ENCODE assay signal across 7 cellular contexts in the genomic region with DNA sequence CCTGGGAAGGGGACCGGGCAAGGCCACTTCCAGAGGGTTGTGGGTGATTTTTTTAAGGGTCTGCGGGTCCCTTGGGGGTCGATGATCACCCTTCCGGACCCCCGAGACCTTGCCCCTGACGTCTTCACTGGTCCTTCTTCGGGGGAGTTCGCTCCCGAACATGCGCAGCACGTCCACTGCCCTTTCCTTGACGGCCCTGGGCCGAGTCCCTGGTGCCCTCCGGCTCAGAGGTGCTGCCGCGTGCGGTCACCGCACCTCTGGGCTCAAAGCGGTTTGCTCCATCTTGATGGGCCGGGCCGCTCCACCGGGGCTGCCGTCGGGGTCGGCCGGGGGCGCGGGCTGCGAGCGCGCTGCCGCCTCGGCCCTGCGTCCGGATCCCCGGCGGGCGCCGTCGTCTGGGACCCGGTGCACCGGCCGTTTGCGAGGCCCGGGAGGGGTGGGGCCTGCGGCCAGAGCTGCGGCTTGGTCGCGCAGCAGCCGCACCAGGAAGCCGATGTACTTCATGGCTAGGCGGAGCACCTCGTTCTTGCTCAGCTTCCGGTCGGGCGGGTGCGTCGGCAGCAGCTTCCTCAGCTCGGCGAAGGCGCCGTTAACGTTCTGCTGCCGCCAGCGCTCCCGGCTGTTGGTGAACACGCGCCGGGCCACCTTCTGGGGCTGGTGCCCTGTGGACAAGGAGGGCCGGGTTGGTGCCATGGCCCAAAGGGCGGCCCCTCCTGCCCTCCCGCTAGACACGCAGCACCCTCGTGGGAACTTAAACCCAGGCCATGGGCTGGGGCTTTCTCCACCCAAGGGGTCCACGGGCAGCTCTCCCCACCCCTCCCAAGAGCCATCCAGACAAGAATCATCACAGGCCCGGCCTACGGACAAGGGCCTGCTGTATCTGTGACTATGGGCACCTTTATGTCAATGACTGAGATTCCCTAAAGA. TPM values are rescaled to one million over a fixed set of nuclear protein-coding genes. Genes with fewer than 3 reads are reported as not detected.
DNase-seq lines count a peak whose midpoint lies in the region; ATAC-seq and TF ChIP-seq lines count a peak whose summit lies in the region.

No MANE protein-coding gene starts in this region.

- ATAC-seq in central memory CD8-positive, alpha-beta T cell (replicated peaks; ENCODE audit: extremely low read depth, poor library complexity, severe bottlenecking), result peak; percentile 64
- ATAC-seq in GM18873 (IDR thresholded peaks at IDR 0.05; ENCODE audit: low FRiP score, unreplicated experiment), result no peak

- H3K36me3 Mint-ChIP-seq in central memory CD8-positive, alpha-beta T cell (ENCODE audit: insufficient read depth), result peaks cover 16% of the 10 kb centered on the region
- peaks cover 7% of the 10 kb centered on the region for H3K36me3 Mint-ChIP-seq in stimulated activated naive CD8-positive, alpha-beta T cell treated with anti-CD3 and anti-CD28 coated beads, Interleukin-15, Interleukin-2, amounts not matched to agents 100 ng/mL and 50 ng/mL, for 24 hours (ENCODE audit: low read depth)

- no peak overlapping the region for H2BK120ac ChIP-seq in mesenchymal stem cell (ENCODE audit: low read depth, low read length)

- peak overlapping the region in 1 of 2 experiments; percentile 54 for H3K4ac ChIP-seq in mesenchymal stem cell (ENCODE audit: low read depth in 1 of 2, low read length in 2 of 2)

- H3K9me3 Mint-ChIP-seq in central memory CD8-positive, alpha-beta T cell, result no peaks in the 10 kb centered on the region
- H3K9me3 Mint-ChIP-seq in stimulated activated naive CD8-positive, alpha-beta T cell treated with anti-CD3 and anti-CD28 coated beads, Interleukin-15, Interleukin-2, amounts not matched to agents 100 ng/mL and 50 ng/mL, for 24 hours, result no peaks in the 10 kb centered on the region

- peak overlapping the region; percentile 60 for H2BK15ac ChIP-seq in mesenchymal stem cell (ENCODE audit: low read depth, poor library complexity, severe bottlenecking)

- H2BK12ac ChIP-seq in mesenchymal stem cell (ENCODE audit: low read length in 2 of 2), result no peak overlapping the region

- H2AFZ ChIP-seq in mesenchymal stem cell (ENCODE audit: low read depth, low read length), result peak overlapping the region; percentile 1

- H3K27me3 ChIP-seq in mesenchymal stem cell (ENCODE audit: control insufficient read depth in 1 of 2, insufficient read depth in 1 of 2, low read length in 2 of 2), result peaks cover 0 to 52% of the 10 kb centered on the region in 2 experiments

- peak overlapping the region; percentile 24 for H3K4me2 ChIP-seq in mesenchymal stem cell (ENCODE audit: low read length, poor library complexity, severe bottlenecking)

- peaks cover 2% of the 10 kb centered on the region for H3K79me1 ChIP-seq in mesenchymal stem cell (replicated peaks; ENCODE audit: low read length, poor library complexity, severe bottlenecking)

- no peaks in the 10 kb centered on the region for H3K9me3 ChIP-seq in mesenchymal stem cell (ENCODE audit: control insufficient read depth, low read length)

- H3K4me1 Mint-ChIP-seq in central memory CD8-positive, alpha-beta T cell, result peaks cover 45% of the 10 kb centered on the region
- peaks cover 69% of the 10 kb centered on the region for H3K4me1 Mint-ChIP-seq in stimulated activated naive CD8-positive, alpha-beta T cell treated with anti-CD3 and anti-CD28 coated beads, Interleukin-15, Interleukin-2, amounts not matched to agents 100 ng/mL and 50 ng/mL, for 24 hours (ENCODE audit: low read depth)

- peaks cover 40% of the 10 kb centered on the region for H3K4me1 ChIP-seq in mesenchymal stem cell (ENCODE audit: control insufficient read depth, insufficient read depth, low read depth, low read length)

- no peak overlapping the region for H3K23ac ChIP-seq in mesenchymal stem cell (ENCODE audit: low read length in 2 of 2)

- H3K4me3 Mint-ChIP-seq in central memory CD8-positive, alpha-beta T cell, result peak overlapping the region; percentile 77
- H3K4me3 Mint-ChIP-seq in stimulated activated naive CD8-positive, alpha-beta T cell treated with anti-CD3 and anti-CD28 coated beads, Interleukin-15, Interleukin-2, amounts not matched to agents 100 ng/mL and 50 ng/mL, for 24 hours, result peak overlapping the region; percentile 73

- H3K18ac ChIP-seq in mesenchymal stem cell (ENCODE audit: low read depth in 1 of 2, low read length in 2 of 2), result peak overlapping the region in 1 of 2 experiments; percentile 61

- H3K27me3 Mint-ChIP-seq in central memory CD8-positive, alpha-beta T cell, result peaks cover 24% of the 10 kb centered on the region
- peaks cover 25% of the 10 kb centered on the region for H3K27me3 Mint-ChIP-seq in stimulated activated naive CD8-positive, alpha-beta T cell treated with anti-CD3 and anti-CD28 coated beads, Interleukin-15, Interleukin-2, amounts not matched to agents 100 ng/mL and 50 ng/mL, for 24 hours

- H3K36me3 ChIP-seq in mesenchymal stem cell (ENCODE audit: control insufficient read depth in 1 of 2, insufficient read depth in 2 of 2, low read depth in 1 of 2, low read length in 2 of 2), result peaks cover 9 to 17% of the 10 kb centered on the region in 2 experiments

- no peak overlapping the region for H2AK5ac ChIP-seq in mesenchymal stem cell (ENCODE audit: low read length, severe bottlenecking)

- H4K8ac ChIP-seq in mesenchymal stem cell (ENCODE audit: low read length), result peak overlapping the region; percentile 29

- TF ChIP-seq CTCF in VCaP (conservative IDR thresholded peaks at IDR 0.05), result no peak

- no peak overlapping the region for H3K14ac ChIP-seq in mesenchymal stem cell (ENCODE audit: low read length in 2 of 2)

- H3K27ac ChIP-seq in VCaP, result peak overlapping the region; percentile 85
- no peak overlapping the region for H3K27ac ChIP-seq in mesenchymal stem cell (ENCODE audit: low read length, poor library complexity, severe bottlenecking)

- peak overlapping the region; percentile 93 for H3K27ac Mint-ChIP-seq in central memory CD8-positive, alpha-beta T cell (ENCODE audit: low read depth)
- peak overlapping the region; percentile 96 for H3K27ac Mint-ChIP-seq in stimulated activated naive CD8-positive, alpha-beta T cell treated with anti-CD3 and anti-CD28 coated beads, Interleukin-15, Interleukin-2, amounts not matched to agents 100 ng/mL and 50 ng/mL, for 24 hours

- H2BK5ac ChIP-seq in mesenchymal stem cell (ENCODE audit: low read depth, low read length, poor library complexity, severe bottlenecking), result no peak overlapping the region

- DNase-seq in HUDEP-2 (lab: John Stamatoyannopoulos, UW; ENCODE audit: unreplicated experiment in 76 of 76) (peak in 66 of 76 experiments; percentile 28 to 84 (median 72)), mesenchymal stem cell (no peak), GOT3 (lab: John Stamatoyannopoulos, UW) (no peak)
- DNase-seq in central memory CD8-positive, alpha-beta T cell (ENCODE audit: low spot score in 2 of 2), result peak; percentile 67 to 76

- H3K4me3 ChIP-seq in mesenchymal stem cell (ENCODE audit: insufficient read depth in 1 of 2, low read depth in 1 of 2, low read length in 2 of 2), result no peak overlapping the region

- no peak overlapping the region for H3K9ac ChIP-seq in mesenchymal stem cell (ENCODE audit: low read length)

- 22% methylated on average over 74 of the region's 77 CpGs for WGBS in mesenchymal stem cell

- no peak overlapping the region for H4K91ac ChIP-seq in mesenchymal stem cell (ENCODE audit: low read length)

RNA-seq across cellular contexts. Expression of a gene that starts 3.3 kb away (rescaled TPM):
- 0.68 TPM for polyA plus RNA-seq in mesenchymal stem cell (2013, experiment 1 of 2)
- 0.79 TPM for polyA plus RNA-seq in mesenchymal stem cell (2013, experiment 2 of 2)

RNA-seq across cellular contexts. Expression of a gene that starts 17.2 kb away (rescaled TPM):
- polyA plus RNA-seq in mesenchymal stem cell (2013, experiment 1 of 2), result 20.0 TPM
- polyA plus RNA-seq in mesenchymal stem cell (2013, experiment 2 of 2), result 16.9 TPM

RNA-seq across cellular contexts. Expression of a gene that starts 18.7 kb away (rescaled TPM):
- 82.1 TPM for polyA plus RNA-seq in mesenchymal stem cell (2013, experiment 1 of 2)
- 85.0 TPM for polyA plus RNA-seq in mesenchymal stem cell (2013, experiment 2 of 2)

RNA-seq across cellular contexts. Expression of a gene that starts 50.8 kb away (rescaled TPM):
- 50.2 TPM for polyA plus RNA-seq in mesenchymal stem cell (2013, experiment 1 of 2)
- polyA plus RNA-seq in mesenchymal stem cell (2013, experiment 2 of 2), result 53.2 TPM

RNA-seq across cellular contexts. Expression of a gene that starts 50.9 kb away (rescaled TPM):
- polyA plus RNA-seq in mesenchymal stem cell (2013, experiment 1 of 2), result 135 TPM
- 129 TPM for polyA plus RNA-seq in mesenchymal stem cell (2013, experiment 2 of 2)

Comparison
In these comparisons a context has a peak if more than half of its experiments do, and no peak if none do; other contexts are left out.
1. DNase-seq: peak in HUDEP-2 (66 of 76) and central memory CD8-positive, alpha-beta T cell (2 of 2); none in mesenchymal stem cell (single experiment) and GOT3 (single experiment).